Comparison of ENCODE assay signal across 11 cellular contexts in the genomic region with DNA sequence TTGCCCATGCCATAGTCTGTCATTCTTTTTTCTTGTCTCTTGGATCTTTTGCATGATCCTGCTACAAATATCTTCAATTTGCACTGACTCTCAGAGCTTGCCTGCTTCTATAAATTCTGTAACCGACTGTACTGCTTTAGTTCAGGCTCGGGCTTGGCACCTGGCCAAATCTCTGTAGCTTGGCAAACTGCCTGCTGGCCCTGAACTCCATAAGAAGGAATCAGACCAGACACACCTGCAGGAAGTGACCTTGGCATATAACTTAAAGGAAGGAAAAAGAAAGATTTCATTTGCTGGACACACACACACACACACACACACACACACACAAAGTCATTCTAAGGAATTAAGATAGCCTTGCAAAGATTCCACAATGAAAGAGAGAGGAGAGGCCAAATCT.
DNase-seq lines count a peak whose midpoint lies in the region; ATAC-seq, FAIRE-seq and TF ChIP-seq lines count a peak whose summit lies in the region.
"Had no signal": no experiment of that assay in that cellular context is flagged by ENCODE, and none has a peak within 500 bp of the region (broad histone marks: within the 10 kb centered on the region; RNA-seq: fewer than 3 reads in every experiment).

No MANE protein-coding gene starts in this region.

- peak; percentile 18; the same call in 1 of the 2 replicates for TF ChIP-seq EP300 in Ishikawa (IDR thresholded peaks at IDR 0.05; ENCODE audit: borderline replicate concordance)

- H3K4me1 ChIP-seq in endothelial cell of umbilical vein (ENCODE audit: control insufficient read depth, extremely low read depth, insufficient read depth, low read length) (no peaks in the 10 kb centered on the region), prostate gland (replicated peaks) (no peaks in the 10 kb centered on the region)
- H3K4me1 ChIP-seq: foreskin keratinocyte had no signal

- no peak overlapping the region for H3K9ac ChIP-seq in endothelial cell of umbilical vein (replicated peaks; ENCODE audit: extremely low read depth, insufficient read depth, low read length)

- no peaks in the 10 kb centered on the region for H3K27me3 Mint-ChIP-seq in nephron progenitor cell (ENCODE audit: low read depth, poor library complexity)
- H3K27me3 Mint-ChIP-seq: activated CD4-positive, alpha-beta memory T cell treated with anti-CD3 and anti-CD28 coated beads for 36 hours had no signal

- peaks cover 26% of the 10 kb centered on the region for H3K36me3 Mint-ChIP-seq in nephron progenitor cell (ENCODE audit: low read depth)
- H3K36me3 Mint-ChIP-seq: activated CD4-positive, alpha-beta memory T cell treated with anti-CD3 and anti-CD28 coated beads for 36 hours had no signal

- H3K9me3 ChIP-seq in endothelial cell of umbilical vein (replicated peaks; ENCODE audit: control insufficient read depth, insufficient read depth, low read length), result no peaks in the 10 kb centered on the region
- H3K9me3 ChIP-seq in prostate gland, result no peaks in the 10 kb centered on the region

- H3K27ac ChIP-seq in endothelial cell of umbilical vein (ENCODE audit: insufficient read depth, low read depth, low read length) (no peak overlapping the region), prostate gland (no peak overlapping the region)
- H3K27ac ChIP-seq: foreskin keratinocyte had no signal

- H3K4me2 ChIP-seq in endothelial cell of umbilical vein (ENCODE audit: insufficient read depth, low read length), result no peak overlapping the region

- CTCF ChIA-PET in endothelial cell of umbilical vein (lab: Charles Lee), result no interaction called here

- H3K79me2 ChIP-seq in endothelial cell of umbilical vein (ENCODE audit: control insufficient read depth, insufficient read depth, low read length), result no peaks in the 10 kb centered on the region

- no peak overlapping the region for H3K4me3 Mint-ChIP-seq in nephron progenitor cell
- H3K4me3 Mint-ChIP-seq: activated CD4-positive, alpha-beta memory T cell treated with anti-CD3 and anti-CD28 coated beads for 36 hours; nephron had no signal

- POLR2A ChIA-PET in endothelial cell of umbilical vein (lab: Charles Lee), result no interaction called here

- peaks cover 20% of the 10 kb centered on the region for H3K4me1 Mint-ChIP-seq in nephron progenitor cell
- H3K4me1 Mint-ChIP-seq: nephron had no signal

- H3K27ac Mint-ChIP-seq in nephron progenitor cell, result no peak overlapping the region
- H3K27ac Mint-ChIP-seq: activated CD4-positive, alpha-beta memory T cell treated with anti-CD3 and anti-CD28 coated beads for 36 hours had no signal

- H3K36me3 ChIP-seq in endothelial cell of umbilical vein (ENCODE audit: control insufficient read depth in 2 of 2, extremely low read depth in 1 of 2, insufficient read depth in 2 of 2, low read length in 2 of 2) (no peaks in the 10 kb centered on the region), prostate gland (no peaks in the 10 kb centered on the region)

- WGBS in prostate gland, result 0% methylated on average over 2 of the region's 2 CpGs

- no peaks in the 10 kb centered on the region for H3K27me3 ChIP-seq in endothelial cell of umbilical vein (ENCODE audit: control insufficient read depth in 2 of 2, insufficient read depth in 2 of 2, low read length in 2 of 2)
- H3K27me3 ChIP-seq in prostate gland (replicated peaks; ENCODE audit: insufficient read depth), result no peaks in the 10 kb centered on the region
- H3K27me3 ChIP-seq: foreskin keratinocyte had no signal

- no peak for FAIRE-seq in endothelial cell of umbilical vein (lab: Jason Lieb, UNC)

- intact Hi-C loops in endothelial cell of umbilical vein (cut with micrococcal nuclease), result no loop called here
- intact Hi-C loops in prostate gland (cut with DNase I), result no loop called here

- DNase-seq in NCI-H345 treated with DMSO at 0.1 percent for 48 hours (lab: John Stamatoyannopoulos, UW; ENCODE audit: unreplicated experiment), result peak; percentile 85
- peak; percentile 5 for DNase-seq in endothelial cell of umbilical vein (ENCODE audit: low read depth, low spot score)
- peak; percentile 15 for DNase-seq in prostate gland (ENCODE audit: low spot score)
- DNase-seq in nephron progenitor cell, result no peak
- no peak for DNase-seq in cerebellum (ENCODE audit: low spot score)
- DNase-seq in glomerular visceral epithelial cell (ENCODE audit: extremely low spot score), result no peak
- DNase-seq: activated CD4-positive, alpha-beta memory T cell treated with anti-CD3 and anti-CD28 coated beads for 36 hours had no signal

- no peak for ATAC-seq in HG03045 (IDR thresholded peaks at IDR 0.05; ENCODE audit: unreplicated experiment)
- ATAC-seq: foreskin keratinocyte had no signal

- H3K9me1 ChIP-seq in endothelial cell of umbilical vein (replicated peaks; ENCODE audit: control insufficient read depth, extremely low read depth, insufficient read depth, low read length), result no peaks in the 10 kb centered on the region

- TF ChIP-seq POLR2A in endothelial cell of umbilical vein (IDR thresholded peaks at IDR 0.05; ENCODE audit: low read depth, low read length) (no peak), prostate gland (IDR thresholded peaks at IDR 0.05) (no peak)

- no peak overlapping the region for H3K4me3 ChIP-seq in endothelial cell of umbilical vein (replicated peaks in 1 of 3; ENCODE audit: insufficient read depth in 1 of 3, low read depth in 1 of 3, low read length in 3 of 3)
- H3K4me3 ChIP-seq in prostate gland, result no peak overlapping the region

- dilution Hi-C loops in endothelial cell of umbilical vein (cut with MboI; ENCODE audit: extremely low pct_ligation_motif_present, low sequenced_read_pairs), result no loop called here

- peaks cover 23% of the 10 kb centered on the region for H3K9me3 Mint-ChIP-seq in nephron progenitor cell

- no TSS peak for BruUV-seq in endothelial cell of umbilical vein (replicated peaks; lab: Mats Ljungman, UMichigan)

- no peaks in the 10 kb centered on the region for H4K20me1 ChIP-seq in endothelial cell of umbilical vein (replicated peaks; ENCODE audit: control insufficient read depth, extremely low read depth, insufficient read depth, low read length)

- no peak for TF ChIP-seq RAD21 in Ishikawa (IDR thresholded peaks at IDR 0.05; ENCODE audit: low read depth)

- no peak overlapping the region for H2AFZ ChIP-seq in endothelial cell of umbilical vein (ENCODE audit: low read depth, low read length)

- TF ChIP-seq CTCF in endothelial cell of umbilical vein (IDR thresholded peaks at IDR 0.05; ENCODE audit: extremely low read depth in 1 of 2, insufficient read depth in 1 of 2, low read depth in 1 of 2, low read length in 2 of 2) (no peak), prostate gland (IDR thresholded peaks at IDR 0.05) (no peak), nephron progenitor cell (IDR thresholded peaks at IDR 0.05) (no peak)

TF ChIP-seq in Ishikawa, 13 proteins besides CTCF, POLR2A, EP300 and RAD21:
- TF ChIP-seq CEBPB (IDR thresholded peaks at IDR 0.05), result no peak
- no peak for TF ChIP-seq TAF1 (IDR thresholded peaks at IDR 0.05; ENCODE audit: low read depth)
- no peak for TF ChIP-seq FOXM1 (IDR thresholded peaks at IDR 0.05; ENCODE audit: borderline replicate concordance, low read depth)
- TF ChIP-seq TCF12 (IDR thresholded peaks at IDR 0.05; ENCODE audit: low read depth), result peak; percentile 49; the same call in 1 of the 2 replicates
- peak; percentile 95 for TF ChIP-seq NFIC (IDR thresholded peaks at IDR 0.05)

TF ChIP-seq in endothelial cell of umbilical vein, 7 proteins besides CTCF, POLR2A, EP300 and RAD21:
- TF ChIP-seq, protein P1, sequence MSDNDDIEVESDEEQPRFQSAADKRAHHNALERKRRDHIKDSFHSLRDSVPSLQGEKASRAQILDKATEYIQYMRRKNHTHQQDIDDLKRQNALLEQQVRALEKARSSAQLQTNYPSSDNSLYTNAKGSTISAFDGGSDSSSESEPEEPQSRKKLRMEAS (IDR thresholded peaks at IDR 0.05; ENCODE audit: insufficient read depth, insufficient read length), result no peak
- TF ChIP-seq POLR2AphosphoS5 (IDR thresholded peaks at IDR 0.05; ENCODE audit: insufficient read depth, low read depth, low read length) (no peak), GATA2 (IDR thresholded peaks at IDR 0.05; ENCODE audit: insufficient read depth, insufficient read length, low read depth, low read length) (no peak), MYC (IDR thresholded peaks at IDR 0.05; ENCODE audit: low read depth, low read length) (no peak), FOS (IDR thresholded peaks at IDR 0.05; ENCODE audit: borderline replicate concordance, insufficient read depth, low read length) (no peak), EZH2 (IDR thresholded peaks at IDR 0.05; ENCODE audit: borderline replicate concordance, low read depth, low read length, severe bottlenecking) (no peak), JUN (IDR thresholded peaks at IDR 0.05; ENCODE audit: borderline replicate concordance, insufficient read depth, insufficient read length, low read depth) (no peak)
TF ChIP-seq in endothelial cell of umbilical vein: peak in this region for 0.

Comparison
In these comparisons a context has a peak if more than half of its experiments do, and no peak if none do; other contexts are left out.
1. DNase-seq: peak in NCI-H345 treated with DMSO at 0.1 percent for 48 hours (single experiment), endothelial cell of umbilical vein (single experiment) and prostate gland (single experiment); none in nephron progenitor cell (single experiment), cerebellum (single experiment) and glomerular visceral epithelial cell (single experiment).